24 cellular contexts compared by ENCODE assay signal in the genomic region with DNA sequence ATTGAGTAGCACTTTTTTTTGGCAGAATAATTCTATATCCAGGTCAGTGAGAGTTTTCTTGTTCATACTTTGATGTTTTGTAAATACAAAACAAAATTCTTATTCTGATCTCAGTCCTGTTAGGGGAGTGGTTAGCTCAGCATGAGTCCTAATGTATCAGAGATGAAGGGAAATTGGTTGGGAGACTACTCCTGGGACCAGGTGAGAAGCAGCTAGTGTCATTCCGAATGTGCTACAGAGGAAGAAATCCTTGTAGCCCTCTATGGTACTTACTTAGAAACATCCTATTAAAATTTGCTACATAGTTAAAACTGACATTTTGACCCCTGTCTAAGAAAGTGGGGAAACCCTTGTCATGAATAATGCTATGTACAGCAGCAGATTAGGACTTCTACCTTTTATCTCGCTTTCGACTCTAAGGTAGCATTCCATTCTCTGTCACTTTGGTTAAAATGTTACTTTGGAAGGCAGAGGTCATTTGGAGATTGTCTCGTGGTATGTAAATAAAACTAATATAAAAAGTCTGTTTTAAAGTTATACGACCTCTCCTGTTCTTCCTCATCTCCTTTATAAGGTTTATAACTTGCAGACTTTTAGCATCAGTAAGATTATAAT.
DNase-seq lines count a peak whose midpoint lies in the region; FAIRE-seq and TF ChIP-seq lines count a peak whose summit lies in the region.
"Had no signal": no experiment of that assay in that cellular context is flagged by ENCODE, and none has a peak within 500 bp of the region (broad histone marks: within the 10 kb centered on the region; RNA-seq: fewer than 3 reads in every experiment).

No MANE protein-coding gene starts in this region.

- H3K27me3 Mint-ChIP-seq in chondrocyte (ENCODE audit: low read depth) (no peaks in the 10 kb centered on the region), nephron (ENCODE audit: low read depth) (no peaks in the 10 kb centered on the region)

- H3K4me1 ChIP-seq in stomach smooth muscle (ENCODE audit: control insufficient read depth, insufficient read depth, low read length): peaks cover 22% of the 10 kb centered on the region
- peaks cover 2 to 14% of the 10 kb centered on the region in 2 donors for H3K4me1 ChIP-seq in right atrium auricular region
- H3K4me1 ChIP-seq: BLaER1 had no signal

- H3K27ac Mint-ChIP-seq in chondrocyte (ENCODE audit: unreplicated experiment) (peak overlapping the region; percentile 45), nephron (peak overlapping the region; percentile 61 to 70 (median 70))
- H3K27ac Mint-ChIP-seq: CD4-positive, alpha-beta T cell had no signal

- TF ChIP-seq POLR2A in GM12891 (IDR thresholded peaks at IDR 0.05; ENCODE audit: low read depth, low read length): no peak

- H3K4me1 Mint-ChIP-seq in chondrocyte (ENCODE audit: low read depth) (peaks cover 78% of the 10 kb centered on the region), nephron (peaks cover 42% of the 10 kb centered on the region)

- no peaks in the 10 kb centered on the region for H3K27me3 ChIP-seq in stomach smooth muscle (ENCODE audit: control insufficient read depth in 1 of 2, insufficient read depth in 2 of 2, low read length in 2 of 2)
- H3K27me3 ChIP-seq in right atrium auricular region: no peaks in the 10 kb centered on the region
- H3K27me3 ChIP-seq: BLaER1 had no signal

- DNase-seq in chondrocyte (ENCODE audit: low spot score): no peak
- peak; percentile 13 for DNase-seq in left kidney (ENCODE audit: low read depth, low spot score)
- DNase-seq in NCI-H1092 (lab: John Stamatoyannopoulos, UW): no peak
- DNase-seq in GM12891 (ENCODE audit: insufficient read length, low spot score): no peak
- no peak for DNase-seq in right atrium auricular region (ENCODE audit: low spot score)
- DNase-seq in DMS153 (lab: John Stamatoyannopoulos, UW): no peak
- DNase-seq: ACHN; CD4-positive, alpha-beta T cell; COR-L47; IMR-90; NCI-H1105; NCI-H146; NCI-H2029 treated with DMSO at 0.1 percent for 48 hours; NCI-H345; NCI-H524 treated with DMSO at 0.1 percent for 48 hours; NCI-H82 had no signal

- peak overlapping the region; percentile 19 for H3K27ac ChIP-seq in stomach smooth muscle (ENCODE audit: low read length)
- no peak overlapping the region for H3K27ac ChIP-seq in right atrium auricular region
- H3K27ac ChIP-seq: BLaER1, HL-60, KMS-11 had no signal

- TF ChIP-seq CTCF in chondrocyte (IDR thresholded peaks at IDR 0.05): no peak
- TF ChIP-seq CTCF in nephron (IDR thresholded peaks at IDR 0.05; ENCODE audit: unreplicated experiment in 3 of 3): no peak
- no peak for TF ChIP-seq CTCF in right atrium auricular region (IDR thresholded peaks at IDR 0.05)

- H3K9me3 ChIP-seq in stomach smooth muscle (ENCODE audit: control insufficient read depth in 2 of 2, low read length in 2 of 2) (no peaks in the 10 kb centered on the region), right atrium auricular region (no peaks in the 10 kb centered on the region)
- H3K9me3 ChIP-seq: BLaER1 had no signal

- no peak overlapping the region for H3K9ac ChIP-seq in stomach smooth muscle (ENCODE audit: low read length in 2 of 2)
- H3K9ac ChIP-seq: BLaER1, KMS-11 had no signal

- peaks cover 5% of the 10 kb centered on the region for H3K9me3 Mint-ChIP-seq in chondrocyte (ENCODE audit: low read depth)
- H3K9me3 Mint-ChIP-seq in nephron: peaks cover 7% of the 10 kb centered on the region
- H3K9me3 Mint-ChIP-seq: CD4-positive, alpha-beta T cell had no signal

- FAIRE-seq in GM12891 (lab: Jason Lieb, UNC): no peak
- FAIRE-seq: G401.6, GM18507, H1 had no signal

- H3K4me3 ChIP-seq in stomach smooth muscle (ENCODE audit: low read length in 2 of 2) (no peak overlapping the region), right atrium auricular region (no peak overlapping the region)
- H3K4me3 ChIP-seq: BLaER1 had no signal

- H3K36me3 Mint-ChIP-seq in chondrocyte (ENCODE audit: low read depth) (peaks cover 1% of the 10 kb centered on the region), nephron (ENCODE audit: low read depth) (no peaks in the 10 kb centered on the region)

- H3K4me3 Mint-ChIP-seq in chondrocyte (ENCODE audit: unreplicated experiment): no peak overlapping the region
- no peak overlapping the region for H3K4me3 Mint-ChIP-seq in nephron
- H3K4me3 Mint-ChIP-seq: CD4-positive, alpha-beta T cell had no signal

- H3K36me3 ChIP-seq in stomach smooth muscle (ENCODE audit: control insufficient read depth in 2 of 2, insufficient read depth in 2 of 2, low read length in 2 of 2) (no peaks in the 10 kb centered on the region), right atrium auricular region (no peaks in the 10 kb centered on the region)
- H3K36me3 ChIP-seq: BLaER1 had no signal

TF ChIP-seq in GM12891, 5 proteins besides CTCF, POLR2A, EP300 and RAD21:
- TF ChIP-seq TAF1 (IDR thresholded peaks at IDR 0.05; ENCODE audit: low read depth, low read length) (no peak), PAX5 (IDR thresholded peaks at IDR 0.05; ENCODE audit: insufficient read depth, low read length, severe bottlenecking) (no peak), POU2F2 (IDR thresholded peaks at IDR 0.05; ENCODE audit: low read depth, low read length) (no peak), POLR2AphosphoS5 (IDR thresholded peaks at IDR 0.05; ENCODE audit: low read depth, low read length) (no peak), SPI1 (IDR thresholded peaks at IDR 0.05; ENCODE audit: low read depth, low read length) (no peak)
